ENCODE assay signal across 34 cellular contexts in genomic region chr1:84224905-84225304, GRCh38.
"Had no signal": no experiment of that assay in that cellular context is flagged by ENCODE, and none has a peak within 500 bp of the region (broad histone marks: within the 10 kb centered on the region; RNA-seq: fewer than 3 reads in every experiment).

No MANE protein-coding gene starts in this region.

- H3K4me1 Mint-ChIP-seq: activated naive CD8-positive, alpha-beta T cell treated with anti-CD3 and anti-CD28 coated beads, Interleukin-2, amount 10 ng/mL, durations not matched to agents 7 days and 5 days had no signal

- H3K27ac ChIP-seq: ascending aorta, cardiac muscle cell, Peyer's patch, VCaP had no signal

- H3K36me3 ChIP-seq: ascending aorta, cardiac muscle cell, MG63, Peyer's patch had no signal

- H3K27ac Mint-ChIP-seq: activated CD4-positive, alpha-beta T cell treated with anti-CD3 and anti-CD28 coated beads, Interleukin-2, amount 10 ng/mL, durations not matched to agents 24 days and 14 days; activated CD8-positive, alpha-beta T cell treated with anti-CD3 and anti-CD28 coated beads for 36 hours; activated naive CD4-positive, alpha-beta T cell treated with anti-CD3 and anti-CD28 coated beads, Interleukin-2, amount 50 U/mL, for 24 hours; activated naive CD8-positive, alpha-beta T cell treated with anti-CD3 and anti-CD28 coated beads, Interleukin-2, amount 10 ng/mL, durations not matched to agents 7 days and 5 days; activated T-cell treated with anti-CD3 and anti-CD28 coated beads, Interleukin-2, amount 50 U/mL, for 72 hours had no signal

- H3K27me3 Mint-ChIP-seq: activated CD4-positive, alpha-beta T cell treated with anti-CD3 and anti-CD28 coated beads, Interleukin-2, amount 10 ng/mL, durations not matched to agents 24 days and 14 days; activated CD8-positive, alpha-beta T cell treated with anti-CD3 and anti-CD28 coated beads for 36 hours; activated naive CD4-positive, alpha-beta T cell treated with anti-CD3 and anti-CD28 coated beads, Interleukin-2, amount 50 U/mL, for 24 hours; activated naive CD8-positive, alpha-beta T cell treated with anti-CD3 and anti-CD28 coated beads, Interleukin-2, amount 10 ng/mL, durations not matched to agents 7 days and 5 days; activated T-helper 17 cell treated with anti-CD3 and anti-CD28 coated beads, Interleukin-2, amount 50 U/mL, for 72 hours; central memory CD8-positive, alpha-beta T cell had no signal

- ATAC-seq: activated CD8-positive, alpha-beta T cell treated with anti-CD3 and anti-CD28 coated beads for 36 hours; activated T-cell treated with anti-CD3 and anti-CD28 coated beads, Interleukin-2, amount 50 U/mL, for 72 hours; activated T-helper 17 cell treated with anti-CD3 and anti-CD28 coated beads, Interleukin-2, amount 50 U/mL, for 72 hours had no signal

- DNase-seq: activated CD4-positive, alpha-beta T cell treated with anti-CD3 and anti-CD28 coated beads for 1 hour; activated CD4-positive, alpha-beta T cell treated with anti-CD3 and anti-CD28 coated beads, Interleukin-2, amount 10 ng/mL, durations not matched to agents 24 days and 14 days; activated CD4-positive, alpha-beta T cell treated with anti-CD3 and anti-CD28 coated beads, Interleukin-2, amount 50 U/mL, for 4 hours; activated CD4-positive, CD25-positive, alpha-beta regulatory T cell; activated CD8-positive, alpha-beta T cell treated with anti-CD3 and anti-CD28 coated beads for 36 hours; activated effector memory CD4-positive, alpha-beta T cell treated with anti-CD3 and anti-CD28 coated beads, Interleukin-2, amount 50 U/mL, for 16 hours; activated naive CD4-positive, alpha-beta T cell; activated naive CD8-positive, alpha-beta T cell treated with anti-CD3 and anti-CD28 coated beads, Interleukin-2, amount 10 ng/mL, durations not matched to agents 7 days and 5 days; activated T-cell treated with anti-CD3 and anti-CD28 coated beads, Interleukin-2, amount 50 U/mL, for 1 hour; activated T-cell treated with anti-CD3 and anti-CD28 coated beads, Interleukin-2, amount 50 U/mL, for 72 hours; amygdala; KG1; MG63; NCI-H1048; NCI-H1105 treated with DMSO at 0.1 percent for 48 hours; NCI-H1436; NCI-H1694; NCI-H1930; NCI-H2081 treated with DMSO at 0.1 percent for 48 hours; NCI-H345; NCI-H524 treated with DMSO at 0.1 percent for 48 hours; Peyer's patch; RPMI8226; SIG-M5; SW 1271; T-helper 1 cell; T-helper 2 cell; T-helper 9 cell had no signal

- H3K4me3 ChIP-seq: ascending aorta, cardiac muscle cell, MG63, Peyer's patch had no signal

- H3K9me3 ChIP-seq: Peyer's patch had no signal

- H3K27me3 ChIP-seq: ascending aorta, cardiac muscle cell, MG63, Peyer's patch had no signal

- H3K4me3 Mint-ChIP-seq: activated CD4-positive, alpha-beta T cell treated with anti-CD3 and anti-CD28 coated beads, Interleukin-2, amount 10 ng/mL, durations not matched to agents 24 days and 14 days; activated CD8-positive, alpha-beta T cell treated with anti-CD3 and anti-CD28 coated beads for 36 hours; activated naive CD4-positive, alpha-beta T cell treated with anti-CD3 and anti-CD28 coated beads, Interleukin-2, amount 50 U/mL, for 24 hours; activated naive CD8-positive, alpha-beta T cell treated with anti-CD3 and anti-CD28 coated beads, Interleukin-2, amount 10 ng/mL, durations not matched to agents 7 days and 5 days; activated T-cell treated with anti-CD3 and anti-CD28 coated beads, Interleukin-2, amount 50 U/mL, for 72 hours; activated T-helper 17 cell treated with anti-CD3 and anti-CD28 coated beads, Interleukin-2, amount 50 U/mL, for 72 hours; central memory CD8-positive, alpha-beta T cell had no signal

- H3K4me1 ChIP-seq: ascending aorta, Peyer's patch had no signal
